1 cellular context compared by ENCODE assay signal in the genomic region with DNA sequence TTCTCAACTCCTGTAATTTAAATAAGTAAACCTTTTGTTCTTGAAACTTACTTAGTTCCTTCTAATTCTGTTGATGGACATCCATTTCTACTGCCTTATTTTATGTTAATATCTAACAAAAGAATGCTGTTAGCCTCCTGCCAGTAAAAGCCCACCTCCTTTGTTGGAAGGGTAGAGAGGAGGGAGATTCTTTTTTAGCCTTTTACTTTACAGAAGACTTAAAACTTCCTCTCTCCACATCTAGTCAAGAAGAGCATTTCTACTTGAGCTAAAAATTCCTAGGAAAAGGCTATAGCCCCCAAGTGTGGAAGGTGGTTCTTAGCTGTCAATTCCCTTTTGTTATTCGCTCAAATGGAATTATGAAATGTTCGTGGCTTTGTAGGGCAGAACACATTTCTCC.
TF ChIP-seq lines count a peak whose summit lies in the region.

No MANE protein-coding gene starts in this region.

TF ChIP-seq in GM23338, 12 proteins besides CTCF, POLR2A, EP300 and RAD21 (continued from another document):
- TF ChIP-seq, protein P1, sequence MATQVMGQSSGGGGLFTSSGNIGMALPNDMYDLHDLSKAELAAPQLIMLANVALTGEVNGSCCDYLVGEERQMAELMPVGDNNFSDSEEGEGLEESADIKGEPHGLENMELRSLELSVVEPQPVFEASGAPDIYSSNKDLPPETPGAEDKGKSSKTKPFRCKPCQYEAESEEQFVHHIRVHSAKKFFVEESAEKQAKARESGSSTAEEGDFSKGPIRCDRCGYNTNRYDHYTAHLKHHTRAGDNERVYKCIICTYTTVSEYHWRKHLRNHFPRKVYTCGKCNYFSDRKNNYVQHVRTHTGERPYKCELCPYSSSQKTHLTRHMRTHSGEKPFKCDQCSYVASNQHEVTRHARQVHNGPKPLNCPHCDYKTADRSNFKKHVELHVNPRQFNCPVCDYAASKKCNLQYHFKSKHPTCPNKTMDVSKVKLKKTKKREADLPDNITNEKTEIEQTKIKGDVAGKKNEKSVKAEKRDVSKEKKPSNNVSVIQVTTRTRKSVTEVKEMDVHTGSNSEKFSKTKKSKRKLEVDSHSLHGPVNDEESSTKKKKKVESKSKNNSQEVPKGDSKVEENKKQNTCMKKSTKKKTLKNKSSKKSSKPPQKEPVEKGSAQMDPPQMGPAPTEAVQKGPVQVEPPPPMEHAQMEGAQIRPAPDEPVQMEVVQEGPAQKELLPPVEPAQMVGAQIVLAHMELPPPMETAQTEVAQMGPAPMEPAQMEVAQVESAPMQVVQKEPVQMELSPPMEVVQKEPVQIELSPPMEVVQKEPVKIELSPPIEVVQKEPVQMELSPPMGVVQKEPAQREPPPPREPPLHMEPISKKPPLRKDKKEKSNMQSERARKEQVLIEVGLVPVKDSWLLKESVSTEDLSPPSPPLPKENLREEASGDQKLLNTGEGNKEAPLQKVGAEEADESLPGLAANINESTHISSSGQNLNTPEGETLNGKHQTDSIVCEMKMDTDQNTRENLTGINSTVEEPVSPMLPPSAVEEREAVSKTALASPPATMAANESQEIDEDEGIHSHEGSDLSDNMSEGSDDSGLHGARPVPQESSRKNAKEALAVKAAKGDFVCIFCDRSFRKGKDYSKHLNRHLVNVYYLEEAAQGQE (IDR thresholded peaks at IDR 0.05; ENCODE audit: unreplicated experiment) = no peak
- TF ChIP-seq NANOG (IDR thresholded peaks at IDR 0.05; ENCODE audit: borderline replicate concordance) (no peak), CREB1 (CRISPR knock-in tag; IDR thresholded peaks at IDR 0.05; ENCODE audit: low read depth) (no peak), JUNB (IDR thresholded peaks at IDR 0.05; ENCODE audit: unreplicated experiment) (no peak), EZH2 (IDR thresholded peaks at IDR 0.05; ENCODE audit: low read depth, unreplicated experiment) (no peak), POLR2AphosphoS5 (IDR thresholded peaks at IDR 0.05; ENCODE audit: low read depth) (no peak)
TF ChIP-seq in GM23338: peak in this region for 0.
